Comparison of ENCODE assay signal across 7 cellular contexts in the genomic region with DNA sequence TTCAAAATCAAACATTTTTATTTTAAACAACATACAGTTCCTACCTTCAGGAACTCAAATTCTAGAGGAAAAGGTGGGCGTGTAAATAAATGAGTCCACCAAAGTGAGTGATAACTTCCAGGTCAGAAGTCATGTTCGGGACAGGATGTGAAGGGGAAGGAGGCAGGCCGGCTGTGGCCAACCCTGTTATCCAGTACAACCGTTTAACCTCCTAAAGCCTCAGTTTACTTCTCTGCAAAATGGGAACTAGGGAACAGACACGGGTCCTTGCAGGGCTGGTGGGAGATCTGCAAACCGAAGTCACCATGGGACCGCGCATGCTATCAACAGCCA. TPM values are rescaled to one million over a fixed set of nuclear protein-coding genes. Genes with fewer than 3 reads are reported as not detected.
DNase-seq lines count a peak whose midpoint lies in the region; ATAC-seq and TF ChIP-seq lines count a peak whose summit lies in the region.

No MANE protein-coding gene starts in this region.

- H3K27ac ChIP-seq in HUES6 (ENCODE audit: low read depth, low read length), result peak overlapping the region; percentile 24; the same call in 1 of the 2 replicates
- H3K27ac ChIP-seq in endodermal cell (ENCODE audit: low read depth, low read length), result peak overlapping the region; percentile 60

- H3K36me3 ChIP-seq in HUES6 (ENCODE audit: control insufficient read depth, insufficient read depth, low read length) (peaks cover 9% of the 10 kb centered on the region), endodermal cell (ENCODE audit: control insufficient read depth, insufficient read depth, low read length) (peaks cover 10% of the 10 kb centered on the region)

- H3K4me1 ChIP-seq in HUES6 (ENCODE audit: control insufficient read depth, insufficient read depth, low read length), result peaks cover 20% of the 10 kb centered on the region; the same call in 1 of the 2 replicates
- peaks cover 4% of the 10 kb centered on the region for H3K4me1 ChIP-seq in endodermal cell (ENCODE audit: control insufficient read depth, insufficient read depth, low read length)

- H3K4me3 ChIP-seq in GM08714 (ENCODE audit: low read length) (peak overlapping the region; percentile 96), HUES6 (ENCODE audit: low read depth, low read length) (peak overlapping the region; percentile 92), endodermal cell (ENCODE audit: low read length) (peak overlapping the region; percentile 95)

- H3K27me3 ChIP-seq in HUES6 (ENCODE audit: control insufficient read depth, insufficient read depth, low read length) (no peaks in the 10 kb centered on the region), endodermal cell (ENCODE audit: control insufficient read depth, insufficient read depth, low read length, poor library complexity, severe bottlenecking) (no peaks in the 10 kb centered on the region)

- no peaks in the 10 kb centered on the region for H3K9me3 Mint-ChIP-seq in T-helper 1 cell treated with Interleukin-12 subunit alpha and Interleukin-12 subunit beta and Interleukin-4 antibody, amounts not matched to agents 30 μg/mL and 1 μg/mL, for 36 hours
- peaks cover 16% of the 10 kb centered on the region for H3K9me3 Mint-ChIP-seq in endodermal cell

- H3K36me3 Mint-ChIP-seq in T-helper 1 cell treated with Interleukin-12 subunit alpha and Interleukin-12 subunit beta and Interleukin-4 antibody, amounts not matched to agents 30 μg/mL and 1 μg/mL, for 36 hours (ENCODE audit: low read depth), result peaks cover 18% of the 10 kb centered on the region
- peaks cover 14% of the 10 kb centered on the region for H3K36me3 Mint-ChIP-seq in endodermal cell (ENCODE audit: low read depth)

- peak; percentile 30 for ATAC-seq in GM21529 (IDR thresholded peaks at IDR 0.05; ENCODE audit: unreplicated experiment)

- H3K27ac Mint-ChIP-seq in T-helper 1 cell treated with Interleukin-12 subunit alpha and Interleukin-12 subunit beta and Interleukin-4 antibody, amounts not matched to agents 30 μg/mL and 1 μg/mL, for 36 hours, result peak overlapping the region; percentile 98
- peak overlapping the region; percentile 97 for H3K27ac Mint-ChIP-seq in endodermal cell

- peak overlapping the region; percentile 94 for H3K4me3 Mint-ChIP-seq in T-helper 1 cell treated with Interleukin-12 subunit alpha and Interleukin-12 subunit beta and Interleukin-4 antibody, amounts not matched to agents 30 μg/mL and 1 μg/mL, for 36 hours
- H3K4me3 Mint-ChIP-seq in endodermal cell, result peak overlapping the region; percentile 95

- H3K4me1 Mint-ChIP-seq in T-helper 1 cell treated with Interleukin-12 subunit alpha and Interleukin-12 subunit beta and Interleukin-4 antibody, amounts not matched to agents 30 μg/mL and 1 μg/mL, for 36 hours (ENCODE audit: low read depth), result peaks cover 32% of the 10 kb centered on the region
- H3K4me1 Mint-ChIP-seq in endodermal cell, result peaks cover 14% of the 10 kb centered on the region

- DNase-seq in endodermal cell, result no peak
- DNase-seq in myocyte (ENCODE audit: low read depth), result peak; percentile 47
- no peak for DNase-seq in ureter (ENCODE audit: low spot score)

- no peaks in the 10 kb centered on the region for H3K27me3 Mint-ChIP-seq in T-helper 1 cell treated with Interleukin-12 subunit alpha and Interleukin-12 subunit beta and Interleukin-4 antibody, amounts not matched to agents 30 μg/mL and 1 μg/mL, for 36 hours (ENCODE audit: low read depth)
- no peaks in the 10 kb centered on the region for H3K27me3 Mint-ChIP-seq in endodermal cell (ENCODE audit: insufficient read depth)

- no peak for TF ChIP-seq CTCF in endodermal cell (conservative IDR thresholded peaks at IDR 0.05)

- 2 to 3% methylated on average over 5 to 8 of the region's 8 CpGs for WGBS in endodermal cell (ENCODE audit: insufficient coverage in 1 of 2, insufficient read length in 1 of 2), 2 experiments

- H3K9me3 ChIP-seq in HUES6 (ENCODE audit: control insufficient read depth, insufficient read depth, low read depth, low read length) (no peaks in the 10 kb centered on the region), endodermal cell (ENCODE audit: control insufficient read depth, low read length) (no peaks in the 10 kb centered on the region)

- peak overlapping the region; percentile 87 for H3K9ac ChIP-seq in HUES6 (ENCODE audit: low read length)
- peak overlapping the region; percentile 81 for H3K9ac ChIP-seq in endodermal cell (ENCODE audit: extremely low read depth, low read length, poor library complexity, severe bottlenecking)

RNA-seq across cellular contexts. Expression of gene EIPR1, which starts 0.4 kb away (rescaled TPM):
- 10 to 100 TPM; 30.1 to 36.8 TPM for total RNA-seq in endodermal cell
- 32.7 TPM for polyA plus RNA-seq in endodermal cell (2013, experiment 1 of 2)
- 29.4 TPM for polyA plus RNA-seq in endodermal cell (2013, experiment 2 of 2)
- 52.9 and 57.8 TPM in 2 replicates for total RNA-seq in myocyte
- polyA plus RNA-seq in myocyte (2012), result 29.2 TPM
- total RNA-seq in ureter, result 38.1 TPM

RNA-seq across cellular contexts. Expression of gene TRAPPC12, which starts 2.2 kb away (rescaled TPM):
- 100 to 1,000 TPM in 1 of 2 donors, 10 to 100 TPM in 1; 98.2 to 103 TPM for total RNA-seq in endodermal cell
- 61.9 TPM for polyA plus RNA-seq in endodermal cell (2013, experiment 1 of 2)
- 59.2 TPM for polyA plus RNA-seq in endodermal cell (2013, experiment 2 of 2)
- 49.8 and 62.6 TPM in 2 replicates for total RNA-seq in myocyte
- polyA plus RNA-seq in myocyte (2012), result 75.7 TPM
- 173 TPM for total RNA-seq in ureter
